16 cellular contexts compared by ENCODE assay signal in genomic region chr13:110258876-110259631, GRCh38. TPM values are rescaled to one million over a fixed set of nuclear protein-coding genes. Genes with fewer than 3 reads are reported as not detected.
DNase-seq lines count a peak whose midpoint lies in the region; ATAC-seq, FAIRE-seq and TF ChIP-seq lines count a peak whose summit lies in the region.
"Had no signal": no experiment of that assay in that cellular context is flagged by ENCODE, and none has a peak within 500 bp of the region (broad histone marks: within the 10 kb centered on the region; RNA-seq: fewer than 3 reads in every experiment).

No MANE protein-coding gene starts in this region.

- H3K9ac ChIP-seq in mammary epithelial cell (ENCODE audit: insufficient read depth, low read length) (no peak overlapping the region), keratinocyte (ENCODE audit: control insufficient read depth, extremely low read depth, insufficient read depth, low read length) (peak overlapping the region; percentile 25)

- peaks cover 0 to 6% (median 2%) of the 10 kb centered on the region in 3 donors for H3K4me1 Mint-ChIP-seq in T-cell

- no peaks in the 10 kb centered on the region for H3K27me3 ChIP-seq in mammary epithelial cell (ENCODE audit: insufficient read depth, low read length)
- no peaks in the 10 kb centered on the region for H3K27me3 ChIP-seq in keratinocyte (ENCODE audit: control insufficient read depth, extremely low read depth, insufficient read depth, low read length)
- H3K27me3 ChIP-seq in thoracic aorta (replicated peaks; ENCODE audit: insufficient read depth), result peaks cover 5% of the 10 kb centered on the region

- H3K36me3 ChIP-seq in mammary epithelial cell (ENCODE audit: insufficient read depth, low read length), result no peaks in the 10 kb centered on the region
- H3K36me3 ChIP-seq in keratinocyte (ENCODE audit: control insufficient read depth in 2 of 2, extremely low read depth in 1 of 2, insufficient read depth in 2 of 2, low read length in 2 of 2), result no peaks in the 10 kb centered on the region
- H3K36me3 ChIP-seq in thoracic aorta, result no peaks in the 10 kb centered on the region
- H3K36me3 ChIP-seq: HAP-1, prostate gland had no signal

- H3K27ac Mint-ChIP-seq in T-cell, result no peak overlapping the region
- H3K27ac Mint-ChIP-seq: activated naive CD4-positive, alpha-beta T cell treated with anti-CD3 and anti-CD28 coated beads, Interleukin-2, amount 50 U/mL, for 72 hours had no signal

- 90% methylated on average over 12 of the region's 12 CpGs for WGBS in mammary epithelial cell (ENCODE audit: low coverage, missing lambda C conversion rate)

- dilution Hi-C loops in mammary epithelial cell (cut with HindIII; ENCODE audit: low sequenced_read_pairs), result no loop called here
- dilution Hi-C loops in keratinocyte (cut with MboI; ENCODE audit: extremely low pct_ligation_motif_present, low sequenced_read_pairs), result no loop called here

- DNase-seq in M059J (ENCODE audit: low read depth) (peak; percentile 57), mammary epithelial cell (peak; percentile 23), keratinocyte (ENCODE audit: low read depth, low spot score) (no peak), thoracic aorta (ENCODE audit: low spot score) (no peak), NCI-H1092 treated with DMSO at 0.1 percent for 48 hours (lab: John Stamatoyannopoulos, UW) (no peak), caudate nucleus (lab: John Stamatoyannopoulos, UW) (no peak), T-cell (no peak)
- DNase-seq: cerebellar nuclear complex; mucosa of descending colon; NCI-H2081; SHP77; stimulated activated CD4-positive, alpha-beta T cell treated with anti-CD3 and anti-CD28 coated beads, Interleukin-4, amount 100 ng/mL, for 4 hours; stimulated activated naive CD4-positive, alpha-beta T cell had no signal

- H3K79me2 ChIP-seq in mammary epithelial cell (ENCODE audit: insufficient read depth, low read length), result peaks cover 38% of the 10 kb centered on the region
- H3K79me2 ChIP-seq in keratinocyte (ENCODE audit: control insufficient read depth, insufficient read depth, low read length), result peaks cover 25% of the 10 kb centered on the region

- peak overlapping the region in 1 of 3 experiments; percentile 27 for H3K4me3 ChIP-seq in mammary epithelial cell (replicated peaks in 1 of 3; ENCODE audit: insufficient read depth in 1 of 3, low read depth in 2 of 3, low read length in 3 of 3)
- H3K4me3 ChIP-seq in keratinocyte (ENCODE audit: control insufficient read depth in 2 of 3, extremely low read depth in 1 of 3, insufficient read depth in 2 of 3, low read depth in 1 of 3, low read length in 3 of 3), result peak overlapping the region in 2 of 3 experiments; percentile 12 to 38
- peak overlapping the region; percentile 13 for H3K4me3 ChIP-seq in thoracic aorta
- H3K4me3 ChIP-seq: HAP-1, mucosa of descending colon, prostate gland had no signal

- BruUV-seq in mammary epithelial cell (replicated peaks; lab: Mats Ljungman, UMichigan), result no TSS peak

- peaks cover 7 to 16% (median 10%) of the 10 kb centered on the region in 3 donors for H3K9me3 Mint-ChIP-seq in T-cell

- peaks cover 21 to 24% of the 10 kb centered on the region in 2 donors for H3K27me3 Mint-ChIP-seq in T-cell

- FAIRE-seq in keratinocyte (lab: Jason Lieb, UNC), result peak; percentile 44

- POLR2A ChIA-PET in T-cell (lab: Charles Lee), result no interaction called here

- H3K9me1 ChIP-seq in keratinocyte (ENCODE audit: control insufficient read depth, extremely low read depth, insufficient read depth, low read length), result no peaks in the 10 kb centered on the region

- H3K27ac ChIP-seq in mammary epithelial cell (ENCODE audit: insufficient read depth, low read depth, low read length), result peak overlapping the region; percentile 49
- H3K27ac ChIP-seq in keratinocyte (ENCODE audit: control insufficient read depth, insufficient read depth, low read length), result peak overlapping the region; percentile 63
- H3K27ac ChIP-seq in thoracic aorta, result peak overlapping the region; percentile 65 to 72
- no peak overlapping the region for H3K27ac ChIP-seq in caudate nucleus (ENCODE audit: low read depth, low read length)
- H3K27ac ChIP-seq: prostate gland had no signal

- intact Hi-C loops in mammary epithelial cell (cut with micrococcal nuclease), result no loop called here

- peaks cover 18% of the 10 kb centered on the region for H3K4me1 ChIP-seq in mammary epithelial cell (ENCODE audit: insufficient read depth, low read length)
- peaks cover 42% of the 10 kb centered on the region for H3K4me1 ChIP-seq in keratinocyte (ENCODE audit: control insufficient read depth, extremely low read depth, insufficient read depth, low read length)
- H3K4me1 ChIP-seq in thoracic aorta (ENCODE audit: control insufficient read depth in 1 of 2, low read depth in 2 of 2), result peaks cover 59 to 89% of the 10 kb centered on the region in 2 donors
- H3K4me1 ChIP-seq: HAP-1, prostate gland had no signal

- TF ChIP-seq CTCF in mammary epithelial cell (conservative IDR thresholded peaks at IDR 0.05 in 1 of 2, IDR thresholded peaks at IDR 0.05 in 1 of 2; ENCODE audit: extremely low read depth in 1 of 2, insufficient read depth in 1 of 2, low read depth in 1 of 2, low read length in 2 of 2), result no peak
- TF ChIP-seq CTCF in keratinocyte (optimal IDR thresholded peaks at IDR 0.05 in 1 of 3, IDR thresholded peaks at IDR 0.05 in 1 of 3, conservative IDR thresholded peaks at IDR 0.05 in 1 of 3; ENCODE audit: extremely low read depth in 1 of 3, insufficient read depth in 2 of 3, low read length in 3 of 3), result no peak
- TF ChIP-seq CTCF in thoracic aorta (IDR thresholded peaks at IDR 0.05), result no peak

- no peaks in the 10 kb centered on the region for H3K36me3 Mint-ChIP-seq in T-cell
- H3K36me3 Mint-ChIP-seq: activated naive CD4-positive, alpha-beta T cell treated with anti-CD3 and anti-CD28 coated beads, Interleukin-2, amount 50 U/mL, for 72 hours had no signal

- H4K20me1 ChIP-seq in mammary epithelial cell (ENCODE audit: insufficient read depth, low read length), result no peaks in the 10 kb centered on the region
- no peaks in the 10 kb centered on the region for H4K20me1 ChIP-seq in keratinocyte (ENCODE audit: control insufficient read depth, extremely low read depth, insufficient read depth, low read length)

- ATAC-seq in thoracic aorta (ENCODE audit: insufficient number of reproducible peaks, low FRiP score, low read depth), result no peak
- no peak for ATAC-seq in T-cell (replicated peaks in 1 of 4)
- ATAC-seq: activated naive CD4-positive, alpha-beta T cell treated with anti-CD3 and anti-CD28 coated beads, Interleukin-2, amount 50 U/mL, for 72 hours; mucosa of descending colon had no signal

- in situ Hi-C loops in mammary epithelial cell (cut with MboI; ENCODE audit: low sequenced_read_pairs in 2 of 2), result no loop called here

- no peak overlapping the region for H2AFZ ChIP-seq in mammary epithelial cell (ENCODE audit: low read depth, low read length)
- no peak overlapping the region for H2AFZ ChIP-seq in keratinocyte (ENCODE audit: control insufficient read depth, low read length)

- H3K4me3 Mint-ChIP-seq in T-cell, result no peak overlapping the region

- H3K4me2 ChIP-seq in mammary epithelial cell (ENCODE audit: insufficient read depth, low read depth, low read length) (peak overlapping the region; percentile 72), keratinocyte (ENCODE audit: control insufficient read depth, extremely low read depth, insufficient read depth, low read depth, low read length) (peak overlapping the region; percentile 82)

- CTCF ChIA-PET in mammary epithelial cell (lab: Charles Lee; ENCODE audit: low non-redundant PET) (no interaction called here), T-cell (lab: Charles Lee) (no interaction called here)

- H3K9me3 ChIP-seq in mammary epithelial cell (replicated peaks; ENCODE audit: insufficient read depth, low read length), result no peaks in the 10 kb centered on the region
- H3K9me3 ChIP-seq in keratinocyte (ENCODE audit: control insufficient read depth, low read depth, low read length), result no peaks in the 10 kb centered on the region
- H3K9me3 ChIP-seq in thoracic aorta, result no peaks in the 10 kb centered on the region
- H3K9me3 ChIP-seq: HAP-1, mucosa of descending colon, prostate gland had no signal

RNA-seq across cellular contexts. Expression of gene COL4A1, which starts 47.9 kb away (rescaled TPM):
- total RNA-seq in M059J (2014; rRNA removed; shearing (Covaris generic)), result 59.5 and 99.9 TPM in 2 replicates
- total RNA-seq in mammary epithelial cell, result 10 to 100 TPM; 40.9 to 89.0 TPM
- 28.1 TPM for polyA plus RNA-seq in mammary epithelial cell
- polyA minus RNA-seq in mammary epithelial cell, result 57.7 TPM
- polyA plus RNA-seq in keratinocyte, result 14.5 to 30.3 TPM (median 22.3 TPM) in 3 replicates
- 1.3 TPM for polyA plus RNA-seq in keratinocyte (2011; ENCODE audit: low read depth)
- 4.7 and 5.4 TPM in 2 replicates for polyA plus RNA-seq in keratinocyte (2011; cell fraction: cytosol; rRNA removed)
- 40.7 and 46.5 TPM in 2 replicates for polyA plus RNA-seq in keratinocyte (2011; cell fraction: nucleus; rRNA removed)
- 2.0 and 35.6 TPM in 2 replicates for polyA plus RNA-seq in keratinocyte (2012; ENCODE audit: low replicate concordance)
- polyA minus RNA-seq in keratinocyte, result 39.4 to 56.2 TPM (median 43.0 TPM) in 3 replicates
- 12.3 TPM for polyA minus RNA-seq in keratinocyte (2011; cell fraction: cytosol; rRNA and poly(A)+ RNA removed)
- polyA minus RNA-seq in keratinocyte (2011; cell fraction: nucleus; rRNA and poly(A)+ RNA removed), result 57.2 and 70.4 TPM in 2 replicates
- total RNA-seq in thoracic aorta, result 100 to 1,000 TPM; 505 to 852 TPM
- 1 to 10 TPM in 1 of 5 donors, under 1 TPM in 2, not detected in 2; 0.49 to 1.3 (median 0.85) TPM for total RNA-seq in T-cell

RNA-seq across cellular contexts. Expression of gene COL4A2, which starts 48.0 kb away (rescaled TPM):
- total RNA-seq in M059J (2014; rRNA removed; shearing (Covaris generic)), result 110 and 205 TPM in 2 replicates
- 10 to 100 TPM; 74.9 to 94.2 TPM for total RNA-seq in mammary epithelial cell
- 119 TPM for polyA plus RNA-seq in mammary epithelial cell
- polyA minus RNA-seq in mammary epithelial cell, result 78.3 TPM
- 30.7 to 64.2 TPM (median 31.1 TPM) in 3 replicates for polyA plus RNA-seq in keratinocyte
- 2.4 TPM for polyA plus RNA-seq in keratinocyte (2011; ENCODE audit: low read depth)
- polyA plus RNA-seq in keratinocyte (2011; cell fraction: cytosol; rRNA removed), result 5.3 and 11.3 TPM in 2 replicates
- 78.0 and 99.9 TPM in 2 replicates for polyA plus RNA-seq in keratinocyte (2011; cell fraction: nucleus; rRNA removed)
- 6.3 and 80.3 TPM in 2 replicates for polyA plus RNA-seq in keratinocyte (2012; ENCODE audit: low replicate concordance)
- polyA minus RNA-seq in keratinocyte, result 69.8 to 191 TPM (median 82.0 TPM) in 3 replicates
- polyA minus RNA-seq in keratinocyte (2011; cell fraction: cytosol; rRNA and poly(A)+ RNA removed), result 38.8 TPM
- 150 and 169 TPM in 2 replicates for polyA minus RNA-seq in keratinocyte (2011; cell fraction: nucleus; rRNA and poly(A)+ RNA removed)
- total RNA-seq in thoracic aorta, result 1,000 to 10,000 TPM in 1 of 2 donors, 100 to 1,000 TPM in 1; 999 to 1,135 TPM
- 1 to 10 TPM in 2 of 5 donors, under 1 TPM in 1, not detected in 2; 0.72 to 2.2 (median 1.6) TPM for total RNA-seq in T-cell

Comparison
In these comparisons a context has a peak if more than half of its experiments do, and no peak if none do; other contexts are left out.
1. DNase-seq: peak in M059J (single experiment) and mammary epithelial cell (single experiment); none in keratinocyte (single experiment), thoracic aorta (single experiment), NCI-H1092 treated with DMSO at 0.1 percent for 48 hours (single experiment), caudate nucleus (0 of 61) and T-cell (0 of 34).
2. RNA of gene COL4A1, which starts 47.9 kb away (total RNA-seq): 505 to 852 TPM in thoracic aorta, 59.5 to 99.9 TPM in M059J and 40.9 to 89.0 TPM in mammary epithelial cell; 0.49 to 1.3 TPM in T-cell; every median in the first group is over 10 times any median in the second.
3. RNA of gene COL4A2, which starts 48.0 kb away (total RNA-seq): 999 to 1,135 TPM in thoracic aorta, 110 to 205 TPM in M059J and 74.9 to 94.2 TPM in mammary epithelial cell; 0.72 to 2.2 TPM in T-cell; every median in the first group is over 10 times any median in the second.